ENCODE assay signal across 13 cellular contexts in the genomic region with DNA sequence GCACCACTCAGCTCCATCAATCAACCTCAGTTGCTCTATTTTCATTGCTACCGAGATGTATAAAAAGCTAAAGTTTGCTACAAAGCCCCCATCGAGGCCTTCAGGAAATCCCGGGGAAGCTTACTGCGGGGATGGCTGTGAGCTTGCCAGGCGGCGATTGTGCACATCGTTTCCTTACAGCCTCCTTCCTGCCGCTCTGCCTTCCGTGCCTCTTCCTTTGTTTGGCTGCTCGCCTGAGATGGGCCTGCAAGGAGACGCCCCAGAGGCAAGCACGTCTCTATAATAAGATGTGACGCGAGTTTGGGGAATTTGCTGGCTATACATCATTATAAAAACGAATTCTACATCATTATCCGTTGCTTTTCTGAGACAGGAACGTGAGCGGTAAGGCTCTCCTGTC. TPM values are rescaled to one million over a fixed set of nuclear protein-coding genes. Genes with fewer than 3 reads are reported as not detected.
"Had no signal": no experiment of that assay in that cellular context is flagged by ENCODE, and none has a peak within 500 bp of the region (broad histone marks: within the 10 kb centered on the region; RNA-seq: fewer than 3 reads in every experiment).

No MANE protein-coding gene starts in this region.

- H3K9me3 ChIP-seq: breast epithelium, left lung, right atrium auricular region, thyroid gland had no signal

- H3K4me3 ChIP-seq: breast epithelium, left lung, right atrium auricular region, thyroid gland had no signal

- H3K27ac Mint-ChIP-seq: activated CD4-positive, alpha-beta T cell treated with anti-CD3 and anti-CD28 coated beads, Interleukin-2, amount 10 ng/mL, durations not matched to agents 7 days and 5 days; activated naive CD8-positive, alpha-beta T cell treated with anti-CD3 and anti-CD28 coated beads for 36 hours; stimulated activated naive B cell treated with anti-CD40 and anti-IgM and Interleukin-4, amounts not matched to agents 10 μg/mL and 1 μg/mL and 100 μg/mL, for 72 hours had no signal

- H3K27ac ChIP-seq: breast epithelium, left lung, right atrium auricular region, thyroid gland had no signal

- H3K4me1 ChIP-seq: breast epithelium, thyroid gland had no signal

- H3K36me3 Mint-ChIP-seq: activated naive CD8-positive, alpha-beta T cell treated with anti-CD3 and anti-CD28 coated beads for 36 hours; stimulated activated naive B cell treated with anti-CD40 and anti-IgM and Interleukin-4, amounts not matched to agents 10 μg/mL and 1 μg/mL and 100 μg/mL, for 72 hours had no signal

- ATAC-seq: left lung; stimulated activated naive B cell treated with anti-CD40 and anti-IgM and Interleukin-4, amounts not matched to agents 10 μg/mL and 1 μg/mL and 100 μg/mL, for 72 hours had no signal

- H3K27me3 ChIP-seq: breast epithelium, left lung, right atrium auricular region, thyroid gland had no signal

- H3K9me3 Mint-ChIP-seq: activated CD4-positive, alpha-beta T cell treated with anti-CD3 and anti-CD28 coated beads, Interleukin-2, amount 10 ng/mL, durations not matched to agents 7 days and 5 days; activated naive CD8-positive, alpha-beta T cell treated with anti-CD3 and anti-CD28 coated beads for 36 hours; stimulated activated naive B cell treated with anti-CD40 and anti-IgM and Interleukin-4, amounts not matched to agents 10 μg/mL and 1 μg/mL and 100 μg/mL, for 72 hours had no signal

- DNase-seq: activated CD4-positive, alpha-beta T cell treated with anti-CD3 and anti-CD28 coated beads, Interleukin-2, amount 10 ng/mL, durations not matched to agents 7 days and 5 days; activated CD8-positive, alpha-beta memory T cell treated with anti-CD3 and anti-CD28 coated beads for 24 hours; activated naive CD8-positive, alpha-beta T cell treated with anti-CD3 and anti-CD28 coated beads for 36 hours; cerebellar nuclear complex; effector memory CD4-positive, alpha-beta T cell; islet precursor cell; left lung; mammary epithelial cell; stimulated activated CD4-positive, alpha-beta T cell treated with anti-CD3 and anti-CD28 coated beads, Interleukin-2, amount 100 ng/mL, for 48 hours; stimulated activated naive B cell treated with anti-CD40 and anti-IgM and Interleukin-4, amounts not matched to agents 10 μg/mL and 1 μg/mL and 100 μg/mL, for 72 hours; thyroid gland had no signal

- H3K36me3 ChIP-seq: breast epithelium, left lung, right atrium auricular region, thyroid gland had no signal

- H3K4me3 Mint-ChIP-seq: activated CD4-positive, alpha-beta T cell treated with anti-CD3 and anti-CD28 coated beads, Interleukin-2, amount 10 ng/mL, durations not matched to agents 7 days and 5 days; activated naive CD8-positive, alpha-beta T cell treated with anti-CD3 and anti-CD28 coated beads for 36 hours; stimulated activated naive B cell treated with anti-CD40 and anti-IgM and Interleukin-4, amounts not matched to agents 10 μg/mL and 1 μg/mL and 100 μg/mL, for 72 hours had no signal

RNA-seq across cellular contexts. Expression of a gene that starts 41.6 kb away (rescaled TPM):
- total RNA-seq: activated CD4-positive, alpha-beta T cell treated with anti-CD3 and anti-CD28 coated beads, Interleukin-2, amount 10 ng/mL, durations not matched to agents 7 days and 5 days; activated naive CD8-positive, alpha-beta T cell treated with anti-CD3 and anti-CD28 coated beads for 36 hours; mammary epithelial cell had no signal
